Comparison of ENCODE assay signal across 8 cellular contexts in genomic region chr18:26548144-26549102, GRCh38. TPM values are rescaled to one million over a fixed set of nuclear protein-coding genes. Genes with fewer than 3 reads are reported as not detected.
DNase-seq lines count a peak whose midpoint lies in the region; ATAC-seq lines count a peak whose summit lies in the region.

KCTD1 (minus strand) TSS chr18:26548553; CDS start chr18:26548536, 17 bp downstream.

- no peak within 1 kb of the TSS for H3K27ac Mint-ChIP-seq in CD4-positive, CD25-positive, alpha-beta regulatory T cell

- H3K36me3 ChIP-seq in CD4-positive, CD25-positive, alpha-beta regulatory T cell (ENCODE audit: control insufficient read depth, insufficient read depth, low read length) = no peaks in the 10 kb centered on the region
- H3K36me3 ChIP-seq in endocrine pancreas (ENCODE audit: control insufficient read depth, insufficient read depth, low read length) (no peaks in the 10 kb centered on the region), mesenchymal stem cell (ENCODE audit: control insufficient read depth in 1 of 2, insufficient read depth in 2 of 2, low read depth in 1 of 2, low read length in 2 of 2) (peaks cover 0 to 8% of the 10 kb centered on the region in 2 experiments)

- peak; percentile 16 to 77 (median 43) for DNase-seq in CD4-positive, CD25-positive, alpha-beta regulatory T cell
- DNase-seq in NCI-H82 (lab: John Stamatoyannopoulos, UW) (peak; percentile 94), mesenchymal stem cell (peak; percentile 88)
- peak; percentile 3 to 37 for DNase-seq in activated CD8-positive, alpha-beta memory T cell treated with anti-CD3 and anti-CD28 coated beads for 1 hour (ENCODE audit: extremely low read depth in 1 of 2, low read depth in 1 of 2)
- peak; percentile 18 for DNase-seq in stimulated activated CD8-positive, alpha-beta memory T cell treated with anti-CD3 and anti-CD28 coated beads, Interleukin-15, amount 100 ng/mL, for 1 hour (ENCODE audit: low read depth)

- peak within 1 kb of the TSS; percentile 89 for H2BK120ac ChIP-seq in mesenchymal stem cell (ENCODE audit: low read depth, low read length)

- H2BK12ac ChIP-seq in mesenchymal stem cell (ENCODE audit: low read length in 2 of 2) = peak within 1 kb of the TSS in 1 of 2 experiments; percentile 83

- peak within 1 kb of the TSS in 1 of 2 experiments; percentile 93 for H3K14ac ChIP-seq in mesenchymal stem cell (ENCODE audit: low read length in 2 of 2)

- peak within 1 kb of the TSS; percentile 89 for H3K4me2 ChIP-seq in mesenchymal stem cell (ENCODE audit: low read length, poor library complexity, severe bottlenecking)

- H3K4me3 Mint-ChIP-seq in CD4-positive, CD25-positive, alpha-beta regulatory T cell = peak within 1 kb of the TSS; percentile 75 to 97 (median 84)

- H3K27me3 Mint-ChIP-seq in CD4-positive, CD25-positive, alpha-beta regulatory T cell = peaks cover 29% of the 10 kb centered on the region

- H3K4me3 ChIP-seq in CD4-positive, CD25-positive, alpha-beta regulatory T cell (ENCODE audit: low read depth, low read length) = peak within 1 kb of the TSS; percentile 19
- H3K4me3 ChIP-seq in endocrine pancreas (ENCODE audit: control insufficient read depth, insufficient read depth, low read length) (no peak within 1 kb of the TSS), mesenchymal stem cell (ENCODE audit: insufficient read depth in 1 of 2, low read depth in 1 of 2, low read length in 2 of 2) (peak within 1 kb of the TSS; percentile 72 to 81)

- H3K79me1 ChIP-seq in mesenchymal stem cell (replicated peaks; ENCODE audit: low read length, poor library complexity, severe bottlenecking) = no peaks in the 10 kb centered on the region

- H3K36me3 Mint-ChIP-seq in CD4-positive, CD25-positive, alpha-beta regulatory T cell = no peaks in the 10 kb centered on the region

- peak within 1 kb of the TSS in 1 of 2 experiments; percentile 72 for H3K4ac ChIP-seq in mesenchymal stem cell (ENCODE audit: low read depth in 1 of 2, low read length in 2 of 2)

- H3K27me3 ChIP-seq in CD4-positive, CD25-positive, alpha-beta regulatory T cell (ENCODE audit: control insufficient read depth, insufficient read depth, low read length) = peaks cover 18% of the 10 kb centered on the region
- H3K27me3 ChIP-seq in endocrine pancreas (ENCODE audit: control insufficient read depth, insufficient read depth, low read length) (no peaks in the 10 kb centered on the region), mesenchymal stem cell (ENCODE audit: control insufficient read depth in 1 of 2, insufficient read depth in 1 of 2, low read length in 2 of 2) (peaks cover 3 to 32% of the 10 kb centered on the region in 2 experiments)

- no peak within 1 kb of the TSS for H3K27ac ChIP-seq in CD4-positive, CD25-positive, alpha-beta regulatory T cell (ENCODE audit: insufficient read depth, low read length, poor library complexity, severe bottlenecking)
- H3K27ac ChIP-seq in mesenchymal stem cell (ENCODE audit: low read length, poor library complexity, severe bottlenecking) = peak within 1 kb of the TSS; percentile 65

- H2BK15ac ChIP-seq in mesenchymal stem cell (ENCODE audit: low read depth, poor library complexity, severe bottlenecking) = peak within 1 kb of the TSS; percentile 100

- no peaks in the 10 kb centered on the region for H3K9me3 Mint-ChIP-seq in CD4-positive, CD25-positive, alpha-beta regulatory T cell

- no peak within 1 kb of the TSS for H2AK5ac ChIP-seq in mesenchymal stem cell (ENCODE audit: low read length, severe bottlenecking)

- H3K9ac ChIP-seq in endocrine pancreas (ENCODE audit: control insufficient read depth, insufficient read depth, low read length) (peak within 1 kb of the TSS; percentile 65), mesenchymal stem cell (ENCODE audit: low read length) (peak within 1 kb of the TSS; percentile 69)

- peak; percentile 20 to 53 for ATAC-seq in CD4-positive, CD25-positive, alpha-beta regulatory T cell (ENCODE audit: low read depth in 2 of 2)
- ATAC-seq in GM19397 (IDR thresholded peaks at IDR 0.05; ENCODE audit: unreplicated experiment) = peak; percentile 40
- ATAC-seq in HG03521 (IDR thresholded peaks at IDR 0.05; ENCODE audit: unreplicated experiment) = peak; percentile 38

- H2BK5ac ChIP-seq in mesenchymal stem cell (ENCODE audit: low read depth, low read length, poor library complexity, severe bottlenecking) = peak within 1 kb of the TSS; percentile 95

- H2AFZ ChIP-seq in mesenchymal stem cell (ENCODE audit: low read depth, low read length) = peak within 1 kb of the TSS; percentile 57

- peak within 1 kb of the TSS in 1 of 2 experiments; percentile 63 for H3K23ac ChIP-seq in mesenchymal stem cell (ENCODE audit: low read length in 2 of 2)

- H4K8ac ChIP-seq in mesenchymal stem cell (ENCODE audit: low read length) = peak within 1 kb of the TSS; percentile 96

- H3K9me3 ChIP-seq in CD4-positive, CD25-positive, alpha-beta regulatory T cell (ENCODE audit: control insufficient read depth in 2 of 2, low read length in 2 of 2) = no peaks in the 10 kb centered on the region
- no peaks in the 10 kb centered on the region for H3K9me3 ChIP-seq in endocrine pancreas (ENCODE audit: control insufficient read depth, low read length)
- H3K9me3 ChIP-seq in mesenchymal stem cell (ENCODE audit: control insufficient read depth, low read length) = no peaks in the 10 kb centered on the region

- H3K4me1 ChIP-seq in CD4-positive, CD25-positive, alpha-beta regulatory T cell (ENCODE audit: control insufficient read depth, insufficient read depth, low read length, poor library complexity, severe bottlenecking) = peaks cover 23% of the 10 kb centered on the region
- H3K4me1 ChIP-seq in endocrine pancreas (ENCODE audit: control insufficient read depth, insufficient read depth, low read length) = peaks cover 4% of the 10 kb centered on the region
- H3K4me1 ChIP-seq in mesenchymal stem cell (ENCODE audit: control insufficient read depth, insufficient read depth, low read depth, low read length) = peaks cover 28% of the 10 kb centered on the region

- H3K4me1 Mint-ChIP-seq in CD4-positive, CD25-positive, alpha-beta regulatory T cell = peaks cover 3 to 47% (median 24%) of the 10 kb centered on the region in 4 donors

- peak within 1 kb of the TSS; percentile 85 to 91 for H3K18ac ChIP-seq in mesenchymal stem cell (ENCODE audit: low read depth in 1 of 2, low read length in 2 of 2)

- under 1% methylated on average over 71 of the region's 89 CpGs for WGBS in mesenchymal stem cell

- peak within 1 kb of the TSS; percentile 74 for H4K91ac ChIP-seq in mesenchymal stem cell (ENCODE audit: low read length)

RNA-seq across cellular contexts. Expression of gene KCTD1, which starts in this region (rescaled TPM):
- 2.0 TPM for total RNA-seq in CD4-positive, CD25-positive, alpha-beta regulatory T cell
- under 1 TPM in 2 of 4 donors, not detected in 2; 0.14 to 0.26 TPM for polyA plus RNA-seq in CD4-positive, CD25-positive, alpha-beta regulatory T cell
- 9.8 TPM for polyA plus RNA-seq in mesenchymal stem cell (2013, experiment 1 of 2)
- 8.9 TPM for polyA plus RNA-seq in mesenchymal stem cell (2013, experiment 2 of 2)

Comparison
In these comparisons a context has a peak if more than half of its experiments do, and no peak if none do; other contexts are left out.
1. DNase-seq: peak in every context shown above with its lines; median percentile 94 in NCI-H82; 88 in mesenchymal stem cell; 43 in CD4-positive, CD25-positive, alpha-beta regulatory T cell; 20 in activated CD8-positive, alpha-beta memory T cell treated with anti-CD3 and anti-CD28 coated beads for 1 hour; 18 in stimulated activated CD8-positive, alpha-beta memory T cell treated with anti-CD3 and anti-CD28 coated beads, Interleukin-15, amount 100 ng/mL, for 1 hour.